Comparison of ENCODE assay signal across 1 cellular context in genomic region chr10:11255796-11256444, GRCh38.
TF ChIP-seq lines count a peak whose summit lies in the region.

No MANE protein-coding gene starts in this region.

TF ChIP-seq in SK-N-SH, 30 proteins besides CTCF, POLR2A, EP300 and RAD21:
- TF ChIP-seq RFX5 (IDR thresholded peaks at IDR 0.05; ENCODE audit: low read length): no peak
- TF ChIP-seq USF1 (IDR thresholded peaks at IDR 0.05; ENCODE audit: borderline replicate concordance, low read depth): no peak
- no peak for TF ChIP-seq RXRA (IDR thresholded peaks at IDR 0.05; ENCODE audit: borderline replicate concordance, low read depth)
- no peak for TF ChIP-seq ELF1 (IDR thresholded peaks at IDR 0.05)
- TF ChIP-seq FOSL2 (IDR thresholded peaks at IDR 0.05; ENCODE audit: borderline replicate concordance, low read depth): no peak
- no peak for TF ChIP-seq NFIC (IDR thresholded peaks at IDR 0.05; ENCODE audit: borderline replicate concordance)
- no peak for TF ChIP-seq FOXJ3 (CRISPR knock-in tag; IDR thresholded peaks at IDR 0.05)
- no peak for TF ChIP-seq NRF1 (IDR thresholded peaks at IDR 0.05; ENCODE audit: low read depth, low read length)
- TF ChIP-seq USF2 (IDR thresholded peaks at IDR 0.05; ENCODE audit: borderline replicate concordance, low read depth, low read length): no peak
- no peak for TF ChIP-seq ZBTB33 (IDR thresholded peaks at IDR 0.05; ENCODE audit: borderline replicate concordance, low read depth)
TF ChIP-seq in SK-N-SH: peak in this region for 0.
